ENCODE assay signal across 8 cellular contexts in genomic region chr18:44758821-44759624, GRCh38.
DNase-seq lines count a peak whose midpoint lies in the region; ATAC-seq and TF ChIP-seq lines count a peak whose summit lies in the region.

No MANE protein-coding gene starts in this region.

- peak overlapping the region; percentile 100 for H3K27ac ChIP-seq in DOHH2 (ENCODE audit: low read depth, low read length)
- H3K27ac ChIP-seq in KMS-11: peak overlapping the region; percentile 79
- peak overlapping the region; percentile 39 for H3K27ac ChIP-seq in cingulate gyrus (ENCODE audit: low read depth, low read length)

- H3K4me2 ChIP-seq in DOHH2 (ENCODE audit: low read length) (peak overlapping the region; percentile 99), KMS-11 (peak overlapping the region; percentile 72)

- H3K27me3 Mint-ChIP-seq in stimulated activated naive B cell treated with anti-CD40 and anti-IgM and Interleukin-4, amounts not matched to agents 10 μg/mL and 1 μg/mL and 100 μg/mL, for 72 hours: no peaks in the 10 kb centered on the region
- H3K27me3 Mint-ChIP-seq in WTC11 (ENCODE audit: low read depth): no peaks in the 10 kb centered on the region

- CTCF ChIA-PET in WTC11 (lab: Charles Lee): no interaction called here

- H4K20me1 ChIP-seq in DOHH2 (ENCODE audit: control insufficient read depth, insufficient read depth, low read depth, low read length) (no peaks in the 10 kb centered on the region), KMS-11 (ENCODE audit: insufficient read depth) (no peaks in the 10 kb centered on the region)

- no peak for TF ChIP-seq CTCF in DOHH2 (IDR thresholded peaks at IDR 0.05; ENCODE audit: low read depth, low read length, poor library complexity, severe bottlenecking)
- no peak for TF ChIP-seq CTCF in KMS-11 (conservative IDR thresholded peaks at IDR 0.05; ENCODE audit: low read depth, low read length)
- no peak for TF ChIP-seq CTCF in WTC11 (IDR thresholded peaks at IDR 0.05)

- H3K36me3 ChIP-seq in DOHH2 (ENCODE audit: control insufficient read depth, low read length) (peaks cover 19% of the 10 kb centered on the region), KMS-11 (ENCODE audit: insufficient read depth) (no peaks in the 10 kb centered on the region)

- peak overlapping the region; percentile 42 to 69 for H3K4me3 Mint-ChIP-seq in stimulated activated naive B cell treated with anti-CD40 and anti-IgM and Interleukin-4, amounts not matched to agents 10 μg/mL and 1 μg/mL and 100 μg/mL, for 72 hours
- no peak overlapping the region for H3K4me3 Mint-ChIP-seq in WTC11

- peaks cover 71 to 92% of the 10 kb centered on the region in 2 donors for H3K4me1 Mint-ChIP-seq in stimulated activated naive B cell treated with anti-CD40 and anti-IgM and Interleukin-4, amounts not matched to agents 10 μg/mL and 1 μg/mL and 100 μg/mL, for 72 hours
- peaks cover 23% of the 10 kb centered on the region for H3K4me1 Mint-ChIP-seq in WTC11

- peak; percentile 95 for ATAC-seq in GM21515 (IDR thresholded peaks at IDR 0.05; ENCODE audit: unreplicated experiment)
- ATAC-seq in stimulated activated naive B cell treated with anti-CD40 and anti-IgM and Interleukin-4, amounts not matched to agents 10 μg/mL and 1 μg/mL and 100 μg/mL, for 72 hours (replicated peaks): peak; percentile 86 to 89
- no peak for ATAC-seq in WTC11

- H3K27ac Mint-ChIP-seq in stimulated activated naive B cell treated with anti-CD40 and anti-IgM and Interleukin-4, amounts not matched to agents 10 μg/mL and 1 μg/mL and 100 μg/mL, for 72 hours: peak overlapping the region; percentile 95
- H3K27ac Mint-ChIP-seq in WTC11: no peak overlapping the region; the same call in 1 of the 2 replicates

- peak; percentile 82 for DNase-seq in stimulated activated naive B cell treated with anti-CD40 and anti-IgM and Interleukin-4, amounts not matched to agents 10 μg/mL and 1 μg/mL and 100 μg/mL, for 72 hours
- DNase-seq in NCI-H774 (lab: John Stamatoyannopoulos, UW) (no peak), WTC11 (ENCODE audit: low spot score) (no peak), superior temporal gyrus (ENCODE audit: extremely low spot score) (no peak)

- H3K9me3 Mint-ChIP-seq in stimulated activated naive B cell treated with anti-CD40 and anti-IgM and Interleukin-4, amounts not matched to agents 10 μg/mL and 1 μg/mL and 100 μg/mL, for 72 hours: peaks cover 10 to 12% of the 10 kb centered on the region in 2 donors
- H3K9me3 Mint-ChIP-seq in WTC11: peaks cover 8% of the 10 kb centered on the region; the same call in 1 of the 2 replicates

- POLR2A ChIA-PET in WTC11 (lab: Charles Lee): no interaction called here

- H3F3A ChIP-seq in DOHH2 (ENCODE audit: control insufficient read depth, insufficient read depth): peaks cover 34% of the 10 kb centered on the region

- H3K79me2 ChIP-seq in DOHH2 (ENCODE audit: control insufficient read depth, low read length): peaks cover 54% of the 10 kb centered on the region
- H3K79me2 ChIP-seq in KMS-11 (ENCODE audit: insufficient read depth, low read depth): peaks cover 75% of the 10 kb centered on the region

- H3K9me3 ChIP-seq in DOHH2 (ENCODE audit: control insufficient read depth, insufficient read depth, low read length): no peaks in the 10 kb centered on the region

- peaks cover 43 to 66% of the 10 kb centered on the region in 2 donors for H3K36me3 Mint-ChIP-seq in stimulated activated naive B cell treated with anti-CD40 and anti-IgM and Interleukin-4, amounts not matched to agents 10 μg/mL and 1 μg/mL and 100 μg/mL, for 72 hours
- H3K36me3 Mint-ChIP-seq in WTC11: peaks cover 3% of the 10 kb centered on the region; the same call in 1 of the 2 replicates

- H3K27me3 ChIP-seq in DOHH2 (ENCODE audit: control insufficient read depth, low read length) (no peaks in the 10 kb centered on the region), KMS-11 (ENCODE audit: insufficient read depth, low read depth) (no peaks in the 10 kb centered on the region)

- H3K9ac ChIP-seq in KMS-11: peak overlapping the region; percentile 48; the same call in 1 of the 2 replicates

- H3K4me3 ChIP-seq in DOHH2 (ENCODE audit: low read length) (peak overlapping the region; percentile 72), KMS-11 (IDR thresholded peaks at IDR 0.05; ENCODE audit: insufficient read depth, low read depth, low read length) (no peak overlapping the region)

- H3K9me2 ChIP-seq in DOHH2 (replicated peaks; ENCODE audit: control insufficient read depth, low read length): no peaks in the 10 kb centered on the region

- H3K4me1 ChIP-seq in DOHH2 (ENCODE audit: control insufficient read depth, low read length): peaks cover 75% of the 10 kb centered on the region
- peaks cover 94% of the 10 kb centered on the region for H3K4me1 ChIP-seq in KMS-11 (ENCODE audit: low read depth, poor library complexity, severe bottlenecking)

- H2AFZ ChIP-seq in KMS-11 (ENCODE audit: low read depth): no peak overlapping the region

TF ChIP-seq in WTC11, 78 proteins besides CTCF, POLR2A, EP300 and RAD21 (continues in another document):
- no peak for TF ChIP-seq ZSCAN18 (CRISPR knock-in tag; IDR thresholded peaks at IDR 0.05)
- no peak for TF ChIP-seq RORB (CRISPR knock-in tag; IDR thresholded peaks at IDR 0.05)
- no peak for TF ChIP-seq PRDM15 (CRISPR knock-in tag; IDR thresholded peaks at IDR 0.05)
- TF ChIP-seq USF1 (CRISPR knock-in tag; IDR thresholded peaks at IDR 0.05): no peak
- TF ChIP-seq GTF2I (CRISPR knock-in tag; conservative IDR thresholded peaks at IDR 0.05): no peak
- no peak for TF ChIP-seq USF2 (CRISPR knock-in tag; IDR thresholded peaks at IDR 0.05)
- TF ChIP-seq ELF4 (CRISPR knock-in tag; IDR thresholded peaks at IDR 0.05; ENCODE audit: low read depth): no peak
- TF ChIP-seq KAT7 (CRISPR knock-in tag; IDR thresholded peaks at IDR 0.05; ENCODE audit: borderline replicate concordance): no peak
- no peak for TF ChIP-seq EMX1 (CRISPR knock-in tag; IDR thresholded peaks at IDR 0.05)
- no peak for TF ChIP-seq ESRRA (CRISPR knock-in tag; IDR thresholded peaks at IDR 0.05; ENCODE audit: borderline replicate concordance)
- TF ChIP-seq ZBTB21 (CRISPR knock-in tag; IDR thresholded peaks at IDR 0.05; ENCODE audit: borderline replicate concordance): no peak
- TF ChIP-seq TCF7 (CRISPR knock-in tag; IDR thresholded peaks at IDR 0.05; ENCODE audit: low read depth): no peak
- no peak for TF ChIP-seq IRF2 (CRISPR knock-in tag; IDR thresholded peaks at IDR 0.05; ENCODE audit: borderline replicate concordance, low read depth)

Comparison
In these comparisons a context has a peak if more than half of its experiments do, and no peak if none do; other contexts are left out.
1. H3K27ac ChIP-seq: peak in every context shown above with its lines; median percentile 100 in DOHH2; 79 in KMS-11; 39 in cingulate gyrus.